In the genomic region with DNA sequence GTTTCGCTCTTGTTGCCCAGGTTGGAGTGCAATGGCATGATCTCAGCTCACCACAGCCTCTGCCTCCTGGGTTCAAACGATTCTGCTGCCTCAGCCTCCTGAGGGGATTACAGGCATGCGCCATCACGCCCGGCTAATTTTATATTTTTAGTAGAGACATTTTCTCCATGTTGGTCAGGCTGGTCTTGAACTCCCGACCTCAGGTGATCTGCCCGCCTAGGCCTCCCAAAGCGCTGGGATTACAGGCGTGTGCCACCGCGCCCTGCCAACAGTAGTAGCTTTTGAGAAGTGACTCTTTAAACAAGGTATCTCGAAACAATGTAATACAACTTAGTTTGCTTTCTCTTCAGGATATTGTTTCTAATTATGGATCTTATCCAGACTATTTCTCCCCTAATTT, we compare ENCODE assay signal across 8 cellular contexts. TPM values are rescaled to one million over a fixed set of nuclear protein-coding genes. Genes with fewer than 3 reads are reported as not detected.
A peak's percentile ranks its signal among the peaks of the same experiment; 100 is the strongest.
DNase-seq lines count a peak whose midpoint lies in the region; ATAC-seq and TF ChIP-seq lines count a peak whose summit lies in the region.
"Not testable (repeated sequence)": the region's sequence is repeated elsewhere in the genome, so short reads cannot be mapped to it uniquely, and the experiment has no call there.

No MANE protein-coding gene starts in this region.

- intact Hi-C loops in OCI-LY7 (cut with micrococcal nuclease; ENCODE audit: unreplicated experiment) (loop anchor here (2.0 to 10.0 kb wide), 3 partner anchors 40 to 435 kb away; a partner anchor contains a TSS), MCF 10A (cut with micrococcal nuclease) (loop anchor here (5.0 kb wide), 1 partner anchor 330 kb away; no protein-coding TSS in a partner anchor)
- intact Hi-C loops in activated CD8-positive, alpha-beta T cell treated with anti-CD3 and anti-CD28 coated beads for 36 hours (cut with micrococcal nuclease) = not testable (repeated sequence)

- H3K9me3 ChIP-seq in OCI-LY7 (ENCODE audit: low read length) = not testable (repeated sequence)

- H3K4me1 ChIP-seq in GM23338 (ENCODE audit: insufficient read depth) (peaks cover 15% of the 10 kb centered on the region), OCI-LY7 (ENCODE audit: insufficient read depth, low read length, poor library complexity, severe bottlenecking) (peaks cover 49% of the 10 kb centered on the region)

- H3F3A ChIP-seq in GM23338 (replicated peaks; ENCODE audit: low read depth) = not testable (repeated sequence)

- not testable (repeated sequence) for TF ChIP-seq CTCF in AG09309 (IDR thresholded peaks at IDR 0.05; ENCODE audit: control insufficient read depth, insufficient read depth, low read depth, low read length, missing control alignments); GM23338 (conservative IDR thresholded peaks at IDR 0.05; ENCODE audit: low read depth in 2 of 2); OCI-LY7 (conservative IDR thresholded peaks at IDR 0.05; ENCODE audit: low read length); activated CD8-positive, alpha-beta T cell treated with anti-CD3 and anti-CD28 coated beads for 36 hours (IDR thresholded peaks at IDR 0.05); MCF 10A (IDR thresholded peaks at IDR 0.05; ENCODE audit: unreplicated experiment); foreskin fibroblast (IDR thresholded peaks at IDR 0.05; ENCODE audit: low read depth, low read length)

- ATAC-seq in GM23338; activated CD8-positive, alpha-beta T cell treated with anti-CD3 and anti-CD28 coated beads for 36 hours; natural killer cell treated with Interleukin-12 subunit alpha and Interleukin-12 subunit beta and Interleukin-15 and Interleukin-18, amount 100 ng/mL, for 72 hours; stimulated activated naive B cell treated with anti-CD40 and anti-IgM and Interleukin-4, amounts not matched to agents 10 μg/mL and 1 μg/mL and 100 μg/mL, for 72 hours (replicated peaks): not testable (repeated sequence)

- H3K4me1 Mint-ChIP-seq in GM23338 = peaks cover 16% of the 10 kb centered on the region
- H3K4me1 Mint-ChIP-seq in activated CD8-positive, alpha-beta T cell treated with anti-CD3 and anti-CD28 coated beads for 36 hours (ENCODE audit: low read depth) = peaks cover 19% of the 10 kb centered on the region
- H3K4me1 Mint-ChIP-seq in MCF 10A (ENCODE audit: insufficient read depth, unreplicated experiment) = peaks cover 33% of the 10 kb centered on the region
- H3K4me1 Mint-ChIP-seq in natural killer cell treated with Interleukin-12 subunit alpha and Interleukin-12 subunit beta and Interleukin-15 and Interleukin-18, amount 100 ng/mL, for 72 hours (ENCODE audit: low read depth in 2 of 2) = peaks cover 31 to 32% of the 10 kb centered on the region in 2 donors
- H3K4me1 Mint-ChIP-seq in stimulated activated naive B cell treated with anti-CD40 and anti-IgM and Interleukin-4, amounts not matched to agents 10 μg/mL and 1 μg/mL and 100 μg/mL, for 72 hours = peaks cover 20 to 42% of the 10 kb centered on the region in 2 donors

- H3K4me3 ChIP-seq in AG09309 (ENCODE audit: control insufficient read depth, low read depth, low read length) (peak overlapping the region; percentile 71; the same call in 1 of the 2 replicates), GM23338 (peak overlapping the region; percentile 89), OCI-LY7 (ENCODE audit: low read depth, low read length, poor library complexity, severe bottlenecking) (peak overlapping the region; percentile 99), foreskin fibroblast (ENCODE audit: low read depth in 1 of 2, low read length in 2 of 2) (peak overlapping the region; percentile 92 to 94)

- not testable (repeated sequence) for H3K27me3 ChIP-seq in GM23338 (ENCODE audit: insufficient read depth)

- POLR2A ChIA-PET in OCI-LY7 (lab: Charles Lee) = interaction anchor here (0.6 to 1.2 kb wide), 5 partner anchors 18 to 990 kb away, joined by 3 to 6 read pairs (median 3); no protein-coding TSS in a partner anchor
- POLR2A ChIA-PET in activated CD8-positive, alpha-beta T cell treated with anti-CD3 and anti-CD28 coated beads for 36 hours (lab: Charles Lee) = not testable (repeated sequence)
- POLR2A ChIA-PET in MCF 10A (lab: Yijun Ruan, JAX) = interaction anchor here (0.6 to 2.4 kb wide), 11 partner anchors 13 to 338 kb away, joined by 3 to 12 read pairs (median 4); a partner anchor contains a TSS

- CTCF ChIA-PET in OCI-LY7 (lab: Charles Lee; ENCODE audit: unreplicated experiment) = not testable (repeated sequence)
- CTCF ChIA-PET in activated CD8-positive, alpha-beta T cell treated with anti-CD3 and anti-CD28 coated beads for 36 hours (lab: Charles Lee) = interaction anchor here (1.0 kb wide), 1 partner anchor 39 kb away, joined by 5 read pairs; no protein-coding TSS in a partner anchor
- CTCF ChIA-PET in MCF 10A (lab: Yijun Ruan, JAX) = interaction anchor here (0.6 to 0.8 kb wide), 2 partner anchors 37 to 246 kb away, joined by 3 read pairs; no protein-coding TSS in a partner anchor

- not testable (repeated sequence) for H3K27ac Mint-ChIP-seq in GM23338; stimulated activated naive B cell treated with anti-CD40 and anti-IgM and Interleukin-4, amounts not matched to agents 10 μg/mL and 1 μg/mL and 100 μg/mL, for 72 hours
- peak overlapping the region; percentile 21 for H3K27ac Mint-ChIP-seq in activated CD8-positive, alpha-beta T cell treated with anti-CD3 and anti-CD28 coated beads for 36 hours
- peak overlapping the region; percentile 97 for H3K27ac Mint-ChIP-seq in MCF 10A (ENCODE audit: low read depth, unreplicated experiment)
- H3K27ac Mint-ChIP-seq in natural killer cell treated with Interleukin-12 subunit alpha and Interleukin-12 subunit beta and Interleukin-15 and Interleukin-18, amount 100 ng/mL, for 72 hours = peak overlapping the region; percentile 82 to 95

- H3K4me3 Mint-ChIP-seq in GM23338 (peak overlapping the region; percentile 78), MCF 10A (ENCODE audit: unreplicated experiment) (peak overlapping the region; percentile 92)
- peak overlapping the region; percentile 90 for H3K4me3 Mint-ChIP-seq in activated CD8-positive, alpha-beta T cell treated with anti-CD3 and anti-CD28 coated beads for 36 hours
- H3K4me3 Mint-ChIP-seq in natural killer cell treated with Interleukin-12 subunit alpha and Interleukin-12 subunit beta and Interleukin-15 and Interleukin-18, amount 100 ng/mL, for 72 hours = peak overlapping the region; percentile 93
- H3K4me3 Mint-ChIP-seq in stimulated activated naive B cell treated with anti-CD40 and anti-IgM and Interleukin-4, amounts not matched to agents 10 μg/mL and 1 μg/mL and 100 μg/mL, for 72 hours = peak overlapping the region; percentile 96 to 99

- not testable (repeated sequence) for H3K27me3 Mint-ChIP-seq in GM23338 (ENCODE audit: insufficient read depth, low read depth, poor library complexity); activated CD8-positive, alpha-beta T cell treated with anti-CD3 and anti-CD28 coated beads for 36 hours; MCF 10A (ENCODE audit: insufficient read depth, unreplicated experiment); stimulated activated naive B cell treated with anti-CD40 and anti-IgM and Interleukin-4, amounts not matched to agents 10 μg/mL and 1 μg/mL and 100 μg/mL, for 72 hours
- peaks cover 9 to 11% of the 10 kb centered on the region in 2 donors for H3K27me3 Mint-ChIP-seq in natural killer cell treated with Interleukin-12 subunit alpha and Interleukin-12 subunit beta and Interleukin-15 and Interleukin-18, amount 100 ng/mL, for 72 hours

- DNase-seq in AG09309 (ENCODE audit: low read depth); GM23338 (ENCODE audit: low spot score); MCF 10A (ENCODE audit: unreplicated experiment); foreskin fibroblast; natural killer cell treated with Interleukin-12 subunit alpha and Interleukin-12 subunit beta and Interleukin-15 and Interleukin-18, amount 100 ng/mL, for 72 hours (ENCODE audit: low spot score); stimulated activated naive B cell treated with anti-CD40 and anti-IgM and Interleukin-4, amounts not matched to agents 10 μg/mL and 1 μg/mL and 100 μg/mL, for 72 hours: not testable (repeated sequence)
- peak; percentile 17 for DNase-seq in OCI-LY7 (ENCODE audit: low spot score)
- DNase-seq in activated CD8-positive, alpha-beta T cell treated with anti-CD3 and anti-CD28 coated beads for 36 hours = peak; percentile 4

- peaks cover 62% of the 10 kb centered on the region for H3K79me2 ChIP-seq in GM23338 (replicated peaks; ENCODE audit: insufficient read depth)
- peaks cover 65% of the 10 kb centered on the region for H3K79me2 ChIP-seq in OCI-LY7 (ENCODE audit: insufficient read depth, low read depth, low read length)

- TSS peak; percentile 66 for BruUV-seq in OCI-LY7 (replicated peaks; lab: Mats Ljungman, UMichigan)
- BruUV-seq in MCF 10A (replicated peaks; lab: Mats Ljungman, UMichigan) = TSS peak; percentile 38

- H3K36me3 ChIP-seq in GM23338 (ENCODE audit: insufficient read depth) = not testable (repeated sequence)
- peaks cover 46% of the 10 kb centered on the region for H3K36me3 ChIP-seq in OCI-LY7 (ENCODE audit: insufficient read depth, low read length)

- H3K9me3 Mint-ChIP-seq in GM23338; activated CD8-positive, alpha-beta T cell treated with anti-CD3 and anti-CD28 coated beads for 36 hours; MCF 10A (ENCODE audit: unreplicated experiment); natural killer cell treated with Interleukin-12 subunit alpha and Interleukin-12 subunit beta and Interleukin-15 and Interleukin-18, amount 100 ng/mL, for 72 hours; stimulated activated naive B cell treated with anti-CD40 and anti-IgM and Interleukin-4, amounts not matched to agents 10 μg/mL and 1 μg/mL and 100 μg/mL, for 72 hours: not testable (repeated sequence)

- H3K4me2 ChIP-seq in GM23338 (peak overlapping the region; percentile 99), OCI-LY7 (ENCODE audit: low read length) (peak overlapping the region; percentile 86)

- not testable (repeated sequence) for H3K27ac ChIP-seq in GM23338 (ENCODE audit: low read depth)
- H3K27ac ChIP-seq in OCI-LY7 (ENCODE audit: low read depth, low read length, poor library complexity, severe bottlenecking) = peak overlapping the region; percentile 85

- H3K9me2 ChIP-seq in GM23338 (ENCODE audit: insufficient read depth); OCI-LY7 (ENCODE audit: insufficient read depth, low read length): not testable (repeated sequence)

- peaks cover 12% of the 10 kb centered on the region; the same call in 2 of the 3 replicates for H3K36me3 Mint-ChIP-seq in GM23338 (ENCODE audit: low read depth)
- H3K36me3 Mint-ChIP-seq in activated CD8-positive, alpha-beta T cell treated with anti-CD3 and anti-CD28 coated beads for 36 hours (ENCODE audit: low read depth) = peaks cover 14% of the 10 kb centered on the region
- peaks cover 12% of the 10 kb centered on the region for H3K36me3 Mint-ChIP-seq in MCF 10A (ENCODE audit: insufficient read depth, unreplicated experiment)
- peaks cover 17% of the 10 kb centered on the region for H3K36me3 Mint-ChIP-seq in natural killer cell treated with Interleukin-12 subunit alpha and Interleukin-12 subunit beta and Interleukin-15 and Interleukin-18, amount 100 ng/mL, for 72 hours
- peaks cover 6 to 34% of the 10 kb centered on the region in 2 donors for H3K36me3 Mint-ChIP-seq in stimulated activated naive B cell treated with anti-CD40 and anti-IgM and Interleukin-4, amounts not matched to agents 10 μg/mL and 1 μg/mL and 100 μg/mL, for 72 hours

- H4K20me1 ChIP-seq in GM23338 (replicated peaks; ENCODE audit: insufficient read depth); OCI-LY7 (ENCODE audit: insufficient read depth, low read length): not testable (repeated sequence)

- H2AFZ ChIP-seq in GM23338; OCI-LY7 (ENCODE audit: low read length): not testable (repeated sequence)

RNA-seq across cellular contexts. Expression of a gene that starts 1.6 kb away (rescaled TPM):
- total RNA-seq in GM23338 (2014; rRNA removed; shearing (Covaris generic)) = 64.9 and 80.9 TPM in 2 replicates
- 102 and 103 TPM in 2 replicates for polyA plus RNA-seq in GM23338 (2016; fragmentation: Nextera tagmentation; extraction: Ambion mirVana)
- 78.5 and 80.2 TPM in 2 replicates for total RNA-seq in OCI-LY7 (2014; rRNA removed; shearing (Covaris generic))
- 96.0 and 112 TPM in 2 replicates for total RNA-seq in OCI-LY7 (2022)
- 10 to 100 TPM; 47.8 to 50.2 TPM for total RNA-seq in activated CD8-positive, alpha-beta T cell treated with anti-CD3 and anti-CD28 coated beads for 36 hours
- total RNA-seq in MCF 10A (2022) = 47.0 and 47.9 TPM in 2 replicates
- 10 to 100 TPM; 51.0 to 64.3 TPM for total RNA-seq in natural killer cell treated with Interleukin-12 subunit alpha and Interleukin-12 subunit beta and Interleukin-15 and Interleukin-18, amount 100 ng/mL, for 72 hours
